ENCODE assay signal across 21 cellular contexts in genomic region chr7:48074231-48074654, GRCh38. TPM values are rescaled to one million over a fixed set of nuclear protein-coding genes. Genes with fewer than 3 reads are reported as not detected.
DNase-seq lines count a peak whose midpoint lies in the region; ATAC-seq and TF ChIP-seq lines count a peak whose summit lies in the region.
"Had no signal": no experiment of that assay in that cellular context is flagged by ENCODE, and none has a peak within 500 bp of the region (broad histone marks: within the 10 kb centered on the region; RNA-seq: fewer than 3 reads in every experiment).

No MANE protein-coding gene starts in this region.

- DNase-seq in activated CD8-positive, alpha-beta T cell treated with anti-CD3 and anti-CD28 coated beads for 36 hours = no peak
- DNase-seq in activated CD8-positive, alpha-beta T cell treated with anti-CD3 and anti-CD28 coated beads, Interleukin-2, amount 10 ng/mL, durations not matched to agents 7 days and 5 days = no peak
- no peak for DNase-seq in Panc1 (ENCODE audit: low read depth, low spot score)
- peak; percentile 63 for DNase-seq in fibroblast of peridontal ligament (ENCODE audit: extremely low read depth)
- no peak for DNase-seq in stimulated activated effector memory CD8-positive, alpha-beta T cell treated with anti-CD3 and anti-CD28 coated beads, Interleukin-12 subunit alpha, Interleukin-12 subunit beta, amount 100 ng/mL, for 72 hours (ENCODE audit: low spot score in 2 of 2)
- DNase-seq in NCI-H82 treated with DMSO at 0.1 percent for 48 hours (lab: John Stamatoyannopoulos, UW; ENCODE audit: unreplicated experiment) = no peak
- no peak for DNase-seq in hypothalamus (lab: John Stamatoyannopoulos, UW)
- no peak for DNase-seq in activated CD4-positive, alpha-beta T cell treated with anti-CD3 and anti-CD28 coated beads for 48 hours
- DNase-seq: activated CD4-positive, alpha-beta T cell treated with anti-CD3 and anti-CD28 coated beads, Interleukin-2, amount 10 ng/mL, durations not matched to agents 7 days and 5 days; CD4-positive, alpha-beta T cell; DMS79 treated with DMSO at 0.1 percent for 48 hours; kidney glomerular epithelial cell; NCI-H1694 treated with DMSO at 0.1 percent for 48 hours; NCI-H446; stimulated activated naive B cell treated with anti-CD40 and anti-IgM and Interleukin-4, amounts not matched to agents 10 μg/mL and 1 μg/mL and 100 μg/mL, for 72 hours; thyroid gland had no signal

- POLR2A ChIA-PET in activated CD8-positive, alpha-beta T cell treated with anti-CD3 and anti-CD28 coated beads for 36 hours (lab: Charles Lee) = interaction anchor here (0.7 to 0.9 kb wide), 2 partner anchors 15 to 30 kb away, joined by 3 read pairs; partner anchors contain the start of gene UPP1
- POLR2A ChIA-PET in activated CD8-positive, alpha-beta T cell treated with anti-CD3 and anti-CD28 coated beads, Interleukin-2, amount 10 ng/mL, durations not matched to agents 7 days and 5 days (lab: Charles Lee) = no interaction called here
- POLR2A ChIA-PET in Panc1 (lab: Charles Lee) = interaction anchor here (0.6 kb wide), 1 partner anchor 644 kb away, joined by 6 read pairs; no protein-coding TSS in a partner anchor

- H3K36me3 Mint-ChIP-seq in activated CD8-positive, alpha-beta T cell treated with anti-CD3 and anti-CD28 coated beads for 36 hours (ENCODE audit: low read depth) = peaks cover 3% of the 10 kb centered on the region
- H3K36me3 Mint-ChIP-seq in activated CD8-positive, alpha-beta T cell treated with anti-CD3 and anti-CD28 coated beads, Interleukin-2, amount 10 ng/mL, durations not matched to agents 7 days and 5 days (ENCODE audit: low read depth) = peaks cover 3% of the 10 kb centered on the region
- no peaks in the 10 kb centered on the region for H3K36me3 Mint-ChIP-seq in stimulated activated effector memory CD8-positive, alpha-beta T cell treated with anti-CD3 and anti-CD28 coated beads, Interleukin-12 subunit alpha, Interleukin-12 subunit beta, amount 100 ng/mL, for 72 hours
- H3K36me3 Mint-ChIP-seq: stimulated activated naive B cell treated with anti-CD40 and anti-IgM and Interleukin-4, amounts not matched to agents 10 μg/mL and 1 μg/mL and 100 μg/mL, for 72 hours had no signal

- no peaks in the 10 kb centered on the region for H3K27me3 Mint-ChIP-seq in activated CD8-positive, alpha-beta T cell treated with anti-CD3 and anti-CD28 coated beads for 36 hours
- H3K27me3 Mint-ChIP-seq in activated CD8-positive, alpha-beta T cell treated with anti-CD3 and anti-CD28 coated beads, Interleukin-2, amount 10 ng/mL, durations not matched to agents 7 days and 5 days (ENCODE audit: low read depth) = no peaks in the 10 kb centered on the region
- H3K27me3 Mint-ChIP-seq: activated CD4-positive, alpha-beta T cell treated with anti-CD3 and anti-CD28 coated beads, Interleukin-2, amount 10 ng/mL, durations not matched to agents 7 days and 5 days; activated naive CD8-positive, alpha-beta T cell; CD4-positive, alpha-beta T cell had no signal

- peak overlapping the region; percentile 4; the same call in 1 of the 2 replicates for H3K27ac ChIP-seq in Panc1 (ENCODE audit: low read length)
- H3K27ac ChIP-seq: SJSA1, thyroid gland had no signal

- no peaks in the 10 kb centered on the region for H3K36me3 ChIP-seq in Panc1 (ENCODE audit: control insufficient read depth, insufficient read depth, low read length)
- H3K36me3 ChIP-seq: SJSA1, thyroid gland had no signal

- no peaks in the 10 kb centered on the region for H3K4me1 ChIP-seq in Panc1 (ENCODE audit: control insufficient read depth, insufficient read depth, low read length)
- H3K4me1 ChIP-seq: thyroid gland had no signal

- intact Hi-C loops in activated CD8-positive, alpha-beta T cell treated with anti-CD3 and anti-CD28 coated beads for 36 hours (cut with micrococcal nuclease) = no loop called here
- intact Hi-C loops in Panc1 (cut with micrococcal nuclease; ENCODE audit: unreplicated experiment) = no loop called here

- ATAC-seq in activated CD8-positive, alpha-beta T cell treated with anti-CD3 and anti-CD28 coated beads for 36 hours = peak; percentile 42
- ATAC-seq in activated CD8-positive, alpha-beta T cell treated with anti-CD3 and anti-CD28 coated beads, Interleukin-2, amount 10 ng/mL, durations not matched to agents 7 days and 5 days = no peak
- peak; percentile 21; the same call in 1 of the 2 replicates for ATAC-seq in Panc1
- ATAC-seq in stimulated activated effector memory CD8-positive, alpha-beta T cell treated with anti-CD3 and anti-CD28 coated beads, Interleukin-12 subunit alpha, Interleukin-12 subunit beta, amount 100 ng/mL, for 72 hours = peak; percentile 78
- ATAC-seq: stimulated activated naive B cell treated with anti-CD40 and anti-IgM and Interleukin-4, amounts not matched to agents 10 μg/mL and 1 μg/mL and 100 μg/mL, for 72 hours had no signal

- no TSS peak for BruUV-seq in Panc1 (replicated peaks; lab: Mats Ljungman, UMichigan)

- H3K9me3 ChIP-seq in Panc1 (ENCODE audit: control insufficient read depth, insufficient read depth, low read depth, low read length) = no peaks in the 10 kb centered on the region; the same call in 1 of the 2 replicates
- H3K9me3 ChIP-seq: SJSA1, thyroid gland had no signal

- no peak overlapping the region for H3K4me3 ChIP-seq in Panc1 (ENCODE audit: low read depth in 2 of 2, low read length in 2 of 2)
- H3K4me3 ChIP-seq: SJSA1, thyroid gland had no signal

- H3K9me3 Mint-ChIP-seq in activated CD8-positive, alpha-beta T cell treated with anti-CD3 and anti-CD28 coated beads for 36 hours = peaks cover 5% of the 10 kb centered on the region
- peaks cover 4% of the 10 kb centered on the region for H3K9me3 Mint-ChIP-seq in activated CD8-positive, alpha-beta T cell treated with anti-CD3 and anti-CD28 coated beads, Interleukin-2, amount 10 ng/mL, durations not matched to agents 7 days and 5 days (ENCODE audit: insufficient read depth)
- peaks cover 7% of the 10 kb centered on the region for H3K9me3 Mint-ChIP-seq in stimulated activated effector memory CD8-positive, alpha-beta T cell treated with anti-CD3 and anti-CD28 coated beads, Interleukin-12 subunit alpha, Interleukin-12 subunit beta, amount 100 ng/mL, for 72 hours

- no peaks in the 10 kb centered on the region for H3K27me3 ChIP-seq in Panc1 (ENCODE audit: control insufficient read depth, insufficient read depth, low read length)
- H3K27me3 ChIP-seq: SJSA1, thyroid gland had no signal

- peaks cover 5% of the 10 kb centered on the region for H3K4me1 Mint-ChIP-seq in activated CD8-positive, alpha-beta T cell treated with anti-CD3 and anti-CD28 coated beads for 36 hours (ENCODE audit: low read depth)
- peaks cover 4% of the 10 kb centered on the region for H3K4me1 Mint-ChIP-seq in activated CD8-positive, alpha-beta T cell treated with anti-CD3 and anti-CD28 coated beads, Interleukin-2, amount 10 ng/mL, durations not matched to agents 7 days and 5 days (ENCODE audit: low read depth)
- peaks cover 6% of the 10 kb centered on the region for H3K4me1 Mint-ChIP-seq in stimulated activated effector memory CD8-positive, alpha-beta T cell treated with anti-CD3 and anti-CD28 coated beads, Interleukin-12 subunit alpha, Interleukin-12 subunit beta, amount 100 ng/mL, for 72 hours
- H3K4me1 Mint-ChIP-seq: stimulated activated naive B cell treated with anti-CD40 and anti-IgM and Interleukin-4, amounts not matched to agents 10 μg/mL and 1 μg/mL and 100 μg/mL, for 72 hours had no signal

- TF ChIP-seq CTCF in activated CD8-positive, alpha-beta T cell treated with anti-CD3 and anti-CD28 coated beads for 36 hours (IDR thresholded peaks at IDR 0.05) = no peak
- TF ChIP-seq CTCF in Panc1 (IDR thresholded peaks at IDR 0.05) = no peak

- no peak overlapping the region for H3K4me3 Mint-ChIP-seq in activated CD8-positive, alpha-beta T cell treated with anti-CD3 and anti-CD28 coated beads for 36 hours
- no peak overlapping the region for H3K4me3 Mint-ChIP-seq in activated CD8-positive, alpha-beta T cell treated with anti-CD3 and anti-CD28 coated beads, Interleukin-2, amount 10 ng/mL, durations not matched to agents 7 days and 5 days
- no peak overlapping the region for H3K4me3 Mint-ChIP-seq in stimulated activated effector memory CD8-positive, alpha-beta T cell treated with anti-CD3 and anti-CD28 coated beads, Interleukin-12 subunit alpha, Interleukin-12 subunit beta, amount 100 ng/mL, for 72 hours
- H3K4me3 Mint-ChIP-seq: activated CD4-positive, alpha-beta T cell treated with anti-CD3 and anti-CD28 coated beads, Interleukin-2, amount 10 ng/mL, durations not matched to agents 7 days and 5 days; activated naive CD8-positive, alpha-beta T cell; CD4-positive, alpha-beta T cell; stimulated activated naive B cell treated with anti-CD40 and anti-IgM and Interleukin-4, amounts not matched to agents 10 μg/mL and 1 μg/mL and 100 μg/mL, for 72 hours had no signal

- no peak overlapping the region for H3K27ac Mint-ChIP-seq in activated CD8-positive, alpha-beta T cell treated with anti-CD3 and anti-CD28 coated beads for 36 hours
- H3K27ac Mint-ChIP-seq in activated CD8-positive, alpha-beta T cell treated with anti-CD3 and anti-CD28 coated beads, Interleukin-2, amount 10 ng/mL, durations not matched to agents 7 days and 5 days = no peak overlapping the region
- no peak overlapping the region for H3K27ac Mint-ChIP-seq in stimulated activated effector memory CD8-positive, alpha-beta T cell treated with anti-CD3 and anti-CD28 coated beads, Interleukin-12 subunit alpha, Interleukin-12 subunit beta, amount 100 ng/mL, for 72 hours
- H3K27ac Mint-ChIP-seq: activated CD4-positive, alpha-beta T cell treated with anti-CD3 and anti-CD28 coated beads, Interleukin-2, amount 10 ng/mL, durations not matched to agents 7 days and 5 days; activated naive CD8-positive, alpha-beta T cell; CD4-positive, alpha-beta T cell; stimulated activated naive B cell treated with anti-CD40 and anti-IgM and Interleukin-4, amounts not matched to agents 10 μg/mL and 1 μg/mL and 100 μg/mL, for 72 hours had no signal

- CTCF ChIA-PET in activated CD8-positive, alpha-beta T cell treated with anti-CD3 and anti-CD28 coated beads for 36 hours (lab: Charles Lee) = no interaction called here
- CTCF ChIA-PET in activated CD8-positive, alpha-beta T cell treated with anti-CD3 and anti-CD28 coated beads, Interleukin-2, amount 10 ng/mL, durations not matched to agents 7 days and 5 days (lab: Charles Lee) = no interaction called here
- CTCF ChIA-PET in Panc1 (lab: Charles Lee) = no interaction called here

- in situ Hi-C loops in Panc1 (cut with HindIII; ENCODE audit: low pct_unique_long_range_greater_than_20kb, low sequenced_read_pairs) = loop anchor here (10.0 kb wide), 1 partner anchor 79 kb away; no protein-coding TSS in a partner anchor

RNA-seq across cellular contexts. Expression of gene UPP1, which starts 14.8 kb away (rescaled TPM):
- 10 to 100 TPM; 89.6 to 93.3 TPM for total RNA-seq in activated CD8-positive, alpha-beta T cell treated with anti-CD3 and anti-CD28 coated beads for 36 hours
- total RNA-seq in activated CD8-positive, alpha-beta T cell treated with anti-CD3 and anti-CD28 coated beads, Interleukin-2, amount 10 ng/mL, durations not matched to agents 7 days and 5 days = 10 to 100 TPM; 60.7 to 68.4 TPM
- total RNA-seq in Panc1 (2021; ENCODE audit: unreplicated experiment) = 331 TPM
- 234 TPM for polyA plus RNA-seq in Panc1 (2012; ENCODE audit: insufficient read length)

RNA-seq across cellular contexts. Expression of gene C7orf57, which starts 38.9 kb away (rescaled TPM):
- under 1 TPM; 0.74 to 0.83 TPM for total RNA-seq in activated CD8-positive, alpha-beta T cell treated with anti-CD3 and anti-CD28 coated beads for 36 hours
- under 1 TPM in 1 of 2 experiments, not detected in 1; 0.10 TPM for total RNA-seq in activated CD8-positive, alpha-beta T cell treated with anti-CD3 and anti-CD28 coated beads, Interleukin-2, amount 10 ng/mL, durations not matched to agents 7 days and 5 days
- 3.2 TPM for total RNA-seq in Panc1 (2021; ENCODE audit: unreplicated experiment)
- polyA plus RNA-seq in Panc1 (2012; ENCODE audit: insufficient read length) = 1.4 TPM
- total RNA-seq: mesenteric fat pad, renal cortical epithelial cell, thyroid gland had no signal
- polyA plus RNA-seq: neural cell had no signal

RNA-seq across cellular contexts. Expression of gene SUN3, which starts 45.3 kb away (rescaled TPM):
- total RNA-seq in activated CD8-positive, alpha-beta T cell treated with anti-CD3 and anti-CD28 coated beads for 36 hours = under 1 TPM in 1 of 2 experiments, not detected in 1; 0.95 TPM
- total RNA-seq in activated CD8-positive, alpha-beta T cell treated with anti-CD3 and anti-CD28 coated beads, Interleukin-2, amount 10 ng/mL, durations not matched to agents 7 days and 5 days = under 1 TPM in 1 of 2 experiments, not detected in 1; 0.97 TPM
- total RNA-seq in Panc1 (2021; ENCODE audit: unreplicated experiment) = 0.49 TPM
- polyA plus RNA-seq in Panc1 (2012; ENCODE audit: insufficient read length) = not detected
- total RNA-seq: CD4-positive, alpha-beta T cell; mesenteric fat pad; renal cortical epithelial cell; thyroid gland had no signal
- polyA plus RNA-seq: neural cell had no signal
